In the genomic region with DNA sequence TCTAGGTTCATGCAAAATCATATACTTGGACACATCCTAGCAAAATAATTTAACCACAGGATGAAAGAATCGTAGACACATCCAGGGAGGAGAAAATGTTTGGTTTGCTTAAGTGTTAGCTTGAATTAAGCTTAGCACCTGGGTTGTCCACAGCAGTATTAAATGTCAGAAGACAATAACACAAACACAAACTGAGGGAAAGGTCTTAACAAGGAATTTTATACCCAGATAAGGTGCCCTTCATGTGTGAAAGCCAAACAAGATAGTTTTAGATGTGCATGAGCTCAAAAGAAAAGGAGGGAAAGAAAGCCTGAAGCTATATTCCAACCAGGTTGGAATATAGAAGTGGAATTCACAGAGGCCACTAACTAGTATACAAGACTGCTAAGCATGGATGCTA, we compare ENCODE assay signal across 36 cellular contexts.
"Had no signal": no experiment of that assay in that cellular context is flagged by ENCODE, and none has a peak within 500 bp of the region (broad histone marks: within the 10 kb centered on the region; RNA-seq: fewer than 3 reads in every experiment).

No MANE protein-coding gene starts in this region.

- H3K36me3 ChIP-seq: brain microvascular endothelial cell, breast epithelium had no signal

- H3K27me3 ChIP-seq: adrenal gland, body of pancreas, brain microvascular endothelial cell, breast epithelium had no signal

- ATAC-seq: activated CD8-positive, alpha-beta T cell treated with anti-CD3 and anti-CD28 coated beads for 36 hours; activated naive CD4-positive, alpha-beta T cell treated with anti-CD3 and anti-CD28 coated beads, Interleukin-2, amount 50 U/mL, for 72 hours; activated T-cell treated with anti-CD3 and anti-CD28 coated beads, Interleukin-2, amount 50 U/mL, for 4 hours; activated T-cell treated with anti-CD3 and anti-CD28 coated beads, Interleukin-2, amount 50 U/mL, for 72 hours; activated T-helper 17 cell treated with anti-CD3 and anti-CD28 coated beads, Interleukin-2, amount 50 U/mL, for 72 hours; body of pancreas had no signal

- H3K4me3 ChIP-seq: adrenal gland, body of pancreas, breast epithelium had no signal

- DNase-seq: activated B cell treated with CpG ODN at 0.5 μM for 24 hours; activated CD4-positive, alpha-beta memory T cell treated with anti-CD3 and anti-CD28 coated beads for 36 hours; activated CD4-positive, alpha-beta T cell treated with anti-CD3 and anti-CD28 coated beads for 4 hours; activated CD4-positive, alpha-beta T cell treated with anti-CD3 and anti-CD28 coated beads, Interleukin-2, amount 10 ng/mL, durations not matched to agents 24 days and 14 days; activated CD4-positive, alpha-beta T cell treated with anti-CD3 and anti-CD28 coated beads, Interleukin-2, amount 50 U/mL, for 1 hour; activated CD4-positive, alpha-beta T cell treated with anti-CD3 and anti-CD28 coated beads, Interleukin-2, amount 50 U/mL, for 4 hours; activated CD4-positive, CD25-positive, alpha-beta regulatory T cell treated with anti-CD3 and anti-CD28 coated beads, Interleukin-2, amount 50 U/mL, for 72 hours; activated CD8-positive, alpha-beta memory T cell treated with anti-CD3 and anti-CD28 coated beads, Interleukin-2, amount 50 U/mL, for 4 hours; activated CD8-positive, alpha-beta T cell treated with anti-CD3 and anti-CD28 coated beads for 36 hours; activated effector memory CD4-positive, alpha-beta T cell treated with anti-CD3 and anti-CD28 coated beads, Interleukin-2, amount 50 U/mL, for 16 hours; activated gamma-delta T cell treated with Interleukin-2 at 50 U/mL for 16 hours; activated naive CD4-positive, alpha-beta T cell; activated naive CD4-positive, alpha-beta T cell treated with anti-CD3 and anti-CD28 coated beads for 36 hours; activated naive CD4-positive, alpha-beta T cell treated with anti-CD3 and anti-CD28 coated beads, Interleukin-2, amount 50 U/mL, for 16 hours; activated naive CD8-positive, alpha-beta T cell treated with anti-CD3 and anti-CD28 coated beads for 36 hours; activated T-cell treated with anti-CD3 and anti-CD28 coated beads for 4 hours; activated T-cell treated with anti-CD3 and anti-CD28 coated beads, Interleukin-2, amount 50 U/mL, for 1 hour; activated T-cell treated with anti-CD3 and anti-CD28 coated beads, Interleukin-2, amount 50 U/mL, for 4 hours; activated T-cell treated with anti-CD3 and anti-CD28 coated beads, Interleukin-2, amount 50 U/mL, for 72 hours; amniotic stem cell; aorta; body of pancreas; brain microvascular endothelial cell; central memory CD4-positive, alpha-beta T cell; T-helper 2 cell; T-helper 9 cell had no signal

- H3K27me3 Mint-ChIP-seq: activated B cell treated with CpG ODN at 0.5 μM for 24 hours; activated CD4-positive, alpha-beta memory T cell treated with anti-CD3 and anti-CD28 coated beads for 36 hours; activated CD4-positive, alpha-beta T cell treated with anti-CD3 and anti-CD28 coated beads, Interleukin-2, amount 10 ng/mL, durations not matched to agents 24 days and 14 days; activated CD8-positive, alpha-beta T cell treated with anti-CD3 and anti-CD28 coated beads for 36 hours; activated naive CD8-positive, alpha-beta T cell treated with anti-CD3 and anti-CD28 coated beads for 36 hours; activated T-helper 17 cell treated with anti-CD3 and anti-CD28 coated beads, Interleukin-2, amount 50 U/mL, for 72 hours had no signal

- H3K9me3 ChIP-seq: adrenal gland, body of pancreas, breast epithelium had no signal

- H3K9me3 Mint-ChIP-seq: activated B cell treated with CpG ODN at 0.5 μM for 24 hours; activated CD4-positive, alpha-beta T cell treated with anti-CD3 and anti-CD28 coated beads, Interleukin-2, amount 10 ng/mL, durations not matched to agents 24 days and 14 days; activated CD8-positive, alpha-beta T cell treated with anti-CD3 and anti-CD28 coated beads for 36 hours; activated naive CD4-positive, alpha-beta T cell treated with anti-CD3 and anti-CD28 coated beads for 36 hours; activated naive CD4-positive, alpha-beta T cell treated with anti-CD3 and anti-CD28 coated beads, Interleukin-2, amount 50 U/mL, for 72 hours; activated naive CD8-positive, alpha-beta T cell treated with anti-CD3 and anti-CD28 coated beads for 36 hours; activated T-cell treated with anti-CD3 and anti-CD28 coated beads, Interleukin-2, amount 50 U/mL, for 4 hours; activated T-cell treated with anti-CD3 and anti-CD28 coated beads, Interleukin-2, amount 50 U/mL, for 72 hours; activated T-helper 17 cell treated with anti-CD3 and anti-CD28 coated beads, Interleukin-2, amount 50 U/mL, for 72 hours had no signal

- H3K4me3 Mint-ChIP-seq: activated B cell treated with CpG ODN at 0.5 μM for 24 hours; activated CD4-positive, alpha-beta memory T cell treated with anti-CD3 and anti-CD28 coated beads for 36 hours; activated CD4-positive, alpha-beta T cell treated with anti-CD3 and anti-CD28 coated beads, Interleukin-2, amount 10 ng/mL, durations not matched to agents 24 days and 14 days; activated CD8-positive, alpha-beta T cell treated with anti-CD3 and anti-CD28 coated beads for 36 hours; activated naive CD4-positive, alpha-beta T cell treated with anti-CD3 and anti-CD28 coated beads for 36 hours; activated naive CD8-positive, alpha-beta T cell treated with anti-CD3 and anti-CD28 coated beads for 36 hours; activated T-cell treated with anti-CD3 and anti-CD28 coated beads, Interleukin-2, amount 50 U/mL, for 4 hours; activated T-cell treated with anti-CD3 and anti-CD28 coated beads, Interleukin-2, amount 50 U/mL, for 72 hours; activated T-helper 1 cell treated with anti-CD3 and anti-CD28 coated beads, Interleukin-12 subunit alpha, Interleukin-12 subunit beta, Interleukin-2, Interleukin-4 antibody, amounts not matched to agents 30 ng/mL and 10 ng/mL and 1 ng/mL, durations not matched to agents 14 hours and 24 hours and 36 hours; activated T-helper 17 cell treated with anti-CD3 and anti-CD28 coated beads, Interleukin-2, amount 50 U/mL, for 72 hours; T-helper 1 cell treated with Interleukin-12 subunit alpha and Interleukin-12 subunit beta and Interleukin-4 antibody, amounts not matched to agents 30 μg/mL and 1 μg/mL, for 36 hours; T-helper 2 cell treated with Interferon-gamma antibody and Interleukin-4, amounts not matched to agents 5 μg/mL and 100 μg/mL, for 36 hours had no signal

- H3K27ac Mint-ChIP-seq: activated B cell treated with CpG ODN at 0.5 μM for 24 hours; activated CD4-positive, alpha-beta memory T cell treated with anti-CD3 and anti-CD28 coated beads for 36 hours; activated CD4-positive, alpha-beta T cell treated with anti-CD3 and anti-CD28 coated beads, Interleukin-2, amount 10 ng/mL, durations not matched to agents 24 days and 14 days; activated CD8-positive, alpha-beta T cell treated with anti-CD3 and anti-CD28 coated beads for 36 hours; activated naive CD4-positive, alpha-beta T cell treated with anti-CD3 and anti-CD28 coated beads for 36 hours; activated naive CD8-positive, alpha-beta T cell treated with anti-CD3 and anti-CD28 coated beads for 36 hours; activated T-cell treated with anti-CD3 and anti-CD28 coated beads, Interleukin-2, amount 50 U/mL, for 72 hours; activated T-helper 1 cell treated with anti-CD3 and anti-CD28 coated beads, Interleukin-12 subunit alpha, Interleukin-12 subunit beta, Interleukin-2, Interleukin-4 antibody, amounts not matched to agents 30 ng/mL and 10 ng/mL and 1 ng/mL, durations not matched to agents 14 hours and 24 hours and 36 hours; activated T-helper 17 cell treated with anti-CD3 and anti-CD28 coated beads, Interleukin-2, amount 50 U/mL, for 72 hours; T-helper 1 cell treated with Interleukin-12 subunit alpha and Interleukin-12 subunit beta and Interleukin-4 antibody, amounts not matched to agents 30 μg/mL and 1 μg/mL, for 36 hours; T-helper 2 cell treated with Interferon-gamma antibody and Interleukin-4, amounts not matched to agents 5 μg/mL and 100 μg/mL, for 36 hours had no signal

- FAIRE-seq: astrocyte, TTC549 had no signal

- H3K27ac ChIP-seq: body of pancreas, brain microvascular endothelial cell, VCaP had no signal
